In genomic region chr2:227406177-227407031, GRCh38 we compare ENCODE assay signal across 8 cellular contexts. TPM values are rescaled to one million over a fixed set of nuclear protein-coding genes. Genes with fewer than 3 reads are reported as not detected.
DNase-seq lines count a peak whose midpoint lies in the region; FAIRE-seq and TF ChIP-seq lines count a peak whose summit lies in the region.

No MANE protein-coding gene starts in this region.

- no peak overlapping the region for H2AFZ ChIP-seq in OCI-LY7 (ENCODE audit: low read length)

- no peak overlapping the region for H3K4me3 Mint-ChIP-seq in chondrocyte (ENCODE audit: unreplicated experiment)
- H3K4me3 Mint-ChIP-seq in CD4-positive, alpha-beta memory T cell = no peak overlapping the region

- H3K36me3 Mint-ChIP-seq in chondrocyte (ENCODE audit: low read depth) = no peaks in the 10 kb centered on the region
- H3K36me3 Mint-ChIP-seq in CD4-positive, alpha-beta memory T cell = no peaks in the 10 kb centered on the region

- H3K4me1 ChIP-seq in OCI-LY7 (ENCODE audit: insufficient read depth, low read length, poor library complexity, severe bottlenecking) = no peaks in the 10 kb centered on the region
- H3K4me1 ChIP-seq in stomach = peaks cover 7 to 20% (median 11%) of the 10 kb centered on the region in 4 donors
- H3K4me1 ChIP-seq in CD4-positive, alpha-beta memory T cell (ENCODE audit: insufficient read depth, low read length) = peaks cover 12% of the 10 kb centered on the region

- peak; percentile 74 for TF ChIP-seq CTCF in AG09319 (IDR thresholded peaks at IDR 0.05; ENCODE audit: low read depth, low read length)
- TF ChIP-seq CTCF in OCI-LY7 (conservative IDR thresholded peaks at IDR 0.05; ENCODE audit: low read length) = peak; percentile 64
- peak; percentile 91 for TF ChIP-seq CTCF in chondrocyte (IDR thresholded peaks at IDR 0.05)
- TF ChIP-seq CTCF in stomach (IDR thresholded peaks at IDR 0.05) = peak in 5 of 7 experiments; percentile 24 to 72 (median 57)

- peak overlapping the region; percentile 90 for H3K27ac Mint-ChIP-seq in chondrocyte (ENCODE audit: unreplicated experiment)
- peak overlapping the region in 2 of 7 donors; percentile 31 to 72 for H3K27ac Mint-ChIP-seq in CD4-positive, alpha-beta memory T cell

- no peak overlapping the region for H3K27ac ChIP-seq in OCI-LY7 (ENCODE audit: low read depth, low read length, poor library complexity, severe bottlenecking)
- H3K27ac ChIP-seq in layer of hippocampus (ENCODE audit: low read depth, low read length) = peak overlapping the region; percentile 71
- peak overlapping the region in 4 of 5 donors; percentile 47 to 77 (median 66) for H3K27ac ChIP-seq in stomach
- H3K27ac ChIP-seq in CD4-positive, alpha-beta memory T cell (ENCODE audit: low read depth, low read length) = no peak overlapping the region

- no peaks in the 10 kb centered on the region for H3K27me3 ChIP-seq in layer of hippocampus (ENCODE audit: control insufficient read depth, insufficient read depth, low read length)
- H3K27me3 ChIP-seq in stomach = no peaks in the 10 kb centered on the region
- no peaks in the 10 kb centered on the region for H3K27me3 ChIP-seq in CD4-positive, alpha-beta memory T cell (ENCODE audit: insufficient read depth, low read length)

- no peaks in the 10 kb centered on the region for H4K20me1 ChIP-seq in OCI-LY7 (ENCODE audit: insufficient read depth, low read length)

- H3K9me3 ChIP-seq in OCI-LY7 (ENCODE audit: low read length) (no peaks in the 10 kb centered on the region), stomach (no peaks in the 10 kb centered on the region)
- H3K9me3 ChIP-seq in CD4-positive, alpha-beta memory T cell (ENCODE audit: control insufficient read depth in 1 of 2, low read length in 2 of 2) = no peaks in the 10 kb centered on the region

- FAIRE-seq in GM18507 (lab: Jason Lieb, UNC) (peak; percentile 64), HTR-8/SVneo (lab: Jason Lieb, UNC) (peak; percentile 46)

- WGBS in stomach, 5 donors = 3 to 12% (median 9%) methylated on average over 7 of the region's 7 CpGs

- CTCF ChIA-PET in OCI-LY7 (lab: Charles Lee; ENCODE audit: unreplicated experiment) = no interaction called here
- CTCF ChIA-PET in CD4-positive, alpha-beta memory T cell (lab: Charles Lee; ENCODE audit: partially characterized antibody) = interaction anchor here (0.8 to 2.2 kb wide), 3 partner anchors 20 to 360 kb away, joined by 3 to 7 read pairs (median 3); no protein-coding TSS in a partner anchor

- no TSS peak for BruUV-seq in OCI-LY7 (replicated peaks; lab: Mats Ljungman, UMichigan)

- TF ChIP-seq POLR2A in stomach (IDR thresholded peaks at IDR 0.05) = no peak

- H3K4me2 ChIP-seq in OCI-LY7 (ENCODE audit: low read length) = no peak overlapping the region

- H3K4me3 ChIP-seq in OCI-LY7 (ENCODE audit: low read depth, low read length, poor library complexity, severe bottlenecking) = no peak overlapping the region
- no peak overlapping the region for H3K4me3 ChIP-seq in stomach
- no peak overlapping the region for H3K4me3 ChIP-seq in CD4-positive, alpha-beta memory T cell (ENCODE audit: low read length in 2 of 2)

- POLR2A ChIA-PET in OCI-LY7 (lab: Charles Lee) = no interaction called here
- POLR2A ChIA-PET in CD4-positive, alpha-beta memory T cell (lab: Charles Lee; ENCODE audit: partially characterized antibody) = no interaction called here

- no peaks in the 10 kb centered on the region for H3K79me2 ChIP-seq in OCI-LY7 (ENCODE audit: insufficient read depth, low read depth, low read length)

- intact Hi-C loops in OCI-LY7 (cut with micrococcal nuclease; ENCODE audit: unreplicated experiment) = loop anchor here (10.0 kb wide), 1 partner anchor 358 kb away; no protein-coding TSS in a partner anchor
- intact Hi-C loops in stomach (cut with DNase I; ENCODE audit: low total_unique reads) = loop anchor here (10.0 kb wide), 1 partner anchor 358 kb away; no protein-coding TSS in a partner anchor
- intact Hi-C loops in CD4-positive, alpha-beta memory T cell (cut with micrococcal nuclease) = loop anchor here (10.0 kb wide), 1 partner anchor 358 kb away; no protein-coding TSS in a partner anchor

- peaks cover 4% of the 10 kb centered on the region for H3K27me3 Mint-ChIP-seq in chondrocyte (ENCODE audit: low read depth)
- no peaks in the 10 kb centered on the region for H3K27me3 Mint-ChIP-seq in CD4-positive, alpha-beta memory T cell

- no peaks in the 10 kb centered on the region for H3K36me3 ChIP-seq in OCI-LY7 (ENCODE audit: insufficient read depth, low read length)
- H3K36me3 ChIP-seq in stomach = no peaks in the 10 kb centered on the region
- H3K36me3 ChIP-seq in CD4-positive, alpha-beta memory T cell (ENCODE audit: insufficient read depth, low read length) = no peaks in the 10 kb centered on the region

- peaks cover 22% of the 10 kb centered on the region for H3K4me1 Mint-ChIP-seq in chondrocyte (ENCODE audit: low read depth)
- H3K4me1 Mint-ChIP-seq in CD4-positive, alpha-beta memory T cell = peaks cover 10 to 13% (median 11%) of the 10 kb centered on the region in 4 donors

- TF ChIP-seq EP300 in stomach (IDR thresholded peaks at IDR 0.05) = no peak

- H3K9me3 Mint-ChIP-seq in chondrocyte (ENCODE audit: low read depth) = no peaks in the 10 kb centered on the region
- H3K9me3 Mint-ChIP-seq in CD4-positive, alpha-beta memory T cell = peaks cover 0 to 2% (median 0%) of the 10 kb centered on the region in 8 donors

- DNase-seq in AG09319 (ENCODE audit: extremely low read depth, low read depth) = peak; percentile 96
- no peak for DNase-seq in GM18507 (ENCODE audit: extremely low spot score, insufficient read length, low read depth)
- DNase-seq in HTR-8/SVneo (ENCODE audit: insufficient read length, low spot score) = peak; percentile 90
- DNase-seq in OCI-LY7 (ENCODE audit: low spot score) = peak; percentile 5
- no peak for DNase-seq in chondrocyte (ENCODE audit: low spot score)
- DNase-seq in stomach = peak; percentile 73
- DNase-seq in CD4-positive, alpha-beta memory T cell = no peak

- no peaks in the 10 kb centered on the region for H3K9me2 ChIP-seq in OCI-LY7 (ENCODE audit: insufficient read depth, low read length)

RNA-seq across cellular contexts. Expression of gene SCYGR1, which starts 18.7 kb away (rescaled TPM):
- total RNA-seq in OCI-LY7 (2014; rRNA removed; shearing (Covaris generic)) = not detected in 2 replicates
- total RNA-seq in OCI-LY7 (2022) (not detected in 2 replicates), chondrocyte (not detected in 3 replicates), stomach (not detected)
- not detected for polyA plus RNA-seq in stomach
- total RNA-seq in CD4-positive, alpha-beta memory T cell = not detected
- polyA plus RNA-seq in CD4-positive, alpha-beta memory T cell = not detected

RNA-seq across cellular contexts. Expression of gene TM4SF20, which starts 27.3 kb away (rescaled TPM):
- total RNA-seq in OCI-LY7 (2014; rRNA removed; shearing (Covaris generic)) = not detected in 2 replicates
- total RNA-seq in OCI-LY7 (2022) (not detected in 2 replicates), chondrocyte (not detected in 3 replicates), stomach (1 to 10 TPM in 1 of 5 donors, not detected in 4; 2.8 TPM)
- not detected for polyA plus RNA-seq in stomach
- not detected for total RNA-seq in CD4-positive, alpha-beta memory T cell
- polyA plus RNA-seq in CD4-positive, alpha-beta memory T cell = not detected

Comparison
In these comparisons a context has a peak if more than half of its experiments do, and no peak if none do; other contexts are left out.
1. DNase-seq: peak in AG09319 (single experiment), HTR-8/SVneo (single experiment), OCI-LY7 (single experiment) and stomach (single experiment); none in GM18507 (single experiment), chondrocyte (single experiment) and CD4-positive, alpha-beta memory T cell (0 of 5).
2. H3K27ac ChIP-seq: peak in layer of hippocampus (single experiment) and stomach (4 of 5); none in OCI-LY7 (single experiment) and CD4-positive, alpha-beta memory T cell (single experiment).
3. Peak in every context shown above with its lines, with median percentiles within 50 percentile points of each other: CTCF ChIP-seq.